31 cellular contexts compared by ENCODE assay signal in the genomic region with DNA sequence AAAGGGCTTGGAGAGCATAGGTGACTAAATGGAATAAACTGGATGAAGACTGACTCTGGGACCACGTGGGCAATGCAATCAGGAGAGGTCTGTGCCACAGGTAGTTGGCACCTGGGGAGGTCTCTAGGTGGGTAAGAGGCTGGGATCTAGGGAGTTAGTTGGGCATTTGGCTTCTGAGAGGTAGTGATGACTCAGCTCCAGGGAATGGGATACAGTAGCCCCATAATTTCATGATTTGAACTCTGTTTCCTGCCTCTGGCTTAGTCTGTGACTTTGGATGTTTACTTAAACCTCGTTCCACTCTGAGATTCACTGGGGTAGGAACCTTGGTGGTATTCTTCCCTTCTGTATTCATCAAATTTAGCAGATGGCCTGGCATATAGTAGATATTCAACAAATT.
"Had no signal": no experiment of that assay in that cellular context is flagged by ENCODE, and none has a peak within 500 bp of the region (broad histone marks: within the 10 kb centered on the region; RNA-seq: fewer than 3 reads in every experiment).

No MANE protein-coding gene starts in this region.

- H3K9me3 Mint-ChIP-seq: activated B cell treated with CpG ODN at 0.5 μM for 24 hours; activated CD4-positive, alpha-beta memory T cell treated with anti-CD3 and anti-CD28 coated beads, Interleukin-2, amount 10 ng/mL, durations not matched to agents 7 days and 5 days; activated naive CD8-positive, alpha-beta T cell treated with anti-CD3 and anti-CD28 coated beads for 36 hours had no signal

- H3K4me3 Mint-ChIP-seq: activated B cell treated with CpG ODN at 0.5 μM for 24 hours; activated CD4-positive, alpha-beta memory T cell treated with anti-CD3 and anti-CD28 coated beads, Interleukin-2, amount 10 ng/mL, durations not matched to agents 7 days and 5 days; activated CD8-positive, alpha-beta memory T cell treated with anti-CD3 and anti-CD28 coated beads, Interleukin-2, amount 10 ng/mL, durations not matched to agents 7 days and 5 days; activated naive CD8-positive, alpha-beta T cell treated with anti-CD3 and anti-CD28 coated beads for 36 hours had no signal

- H3K27ac Mint-ChIP-seq: activated B cell treated with CpG ODN at 0.5 μM for 24 hours; activated CD4-positive, alpha-beta memory T cell treated with anti-CD3 and anti-CD28 coated beads, Interleukin-2, amount 10 ng/mL, durations not matched to agents 7 days and 5 days; activated CD8-positive, alpha-beta memory T cell treated with anti-CD3 and anti-CD28 coated beads, Interleukin-2, amount 10 ng/mL, durations not matched to agents 7 days and 5 days; activated naive CD8-positive, alpha-beta T cell treated with anti-CD3 and anti-CD28 coated beads for 36 hours had no signal

- H3K36me3 Mint-ChIP-seq: activated CD8-positive, alpha-beta memory T cell treated with anti-CD3 and anti-CD28 coated beads, Interleukin-2, amount 10 ng/mL, durations not matched to agents 7 days and 5 days; activated naive CD8-positive, alpha-beta T cell treated with anti-CD3 and anti-CD28 coated beads for 36 hours had no signal

- H3K27me3 Mint-ChIP-seq: activated B cell treated with CpG ODN at 0.5 μM for 24 hours; activated CD4-positive, alpha-beta memory T cell treated with anti-CD3 and anti-CD28 coated beads, Interleukin-2, amount 10 ng/mL, durations not matched to agents 7 days and 5 days; activated CD8-positive, alpha-beta memory T cell treated with anti-CD3 and anti-CD28 coated beads, Interleukin-2, amount 10 ng/mL, durations not matched to agents 7 days and 5 days had no signal

- H3K4me3 ChIP-seq: Peyer's patch had no signal

- H3K4me1 Mint-ChIP-seq: activated B cell treated with CpG ODN at 0.5 μM for 24 hours; activated CD4-positive, alpha-beta memory T cell treated with anti-CD3 and anti-CD28 coated beads, Interleukin-2, amount 10 ng/mL, durations not matched to agents 7 days and 5 days; activated CD8-positive, alpha-beta memory T cell treated with anti-CD3 and anti-CD28 coated beads, Interleukin-2, amount 10 ng/mL, durations not matched to agents 7 days and 5 days; activated naive CD8-positive, alpha-beta T cell treated with anti-CD3 and anti-CD28 coated beads for 36 hours had no signal

- DNase-seq: activated B cell treated with CpG ODN at 0.5 μM for 24 hours; activated CD4-positive, alpha-beta memory T cell treated with anti-CD3 and anti-CD28 coated beads, Interleukin-2, amount 10 ng/mL, durations not matched to agents 7 days and 5 days; activated CD4-positive, alpha-beta T cell treated with anti-CD3 and anti-CD28 coated beads for 4 hours; activated CD4-positive, alpha-beta T cell treated with anti-CD3 and anti-CD28 coated beads, Interleukin-2, amount 50 U/mL, for 1 hour; activated CD4-positive, CD25-positive, alpha-beta regulatory T cell treated with anti-CD3 and anti-CD28 coated beads, Interleukin-2, amount 50 U/mL, for 72 hours; activated CD8-positive, alpha-beta memory T cell treated with anti-CD3 and anti-CD28 coated beads for 24 hours; activated CD8-positive, alpha-beta memory T cell treated with anti-CD3 and anti-CD28 coated beads, Interleukin-2, amount 10 ng/mL, durations not matched to agents 7 days and 5 days; activated CD8-positive, alpha-beta memory T cell treated with anti-CD3 and anti-CD28 coated beads, Interleukin-2, amount 50 U/mL, for 48 hours; activated effector memory CD4-positive, alpha-beta T cell treated with anti-CD3 and anti-CD28 coated beads, Interleukin-2, amount 50 U/mL, for 16 hours; activated naive CD4-positive, alpha-beta T cell; activated naive CD4-positive, alpha-beta T cell treated with anti-CD3 and anti-CD28 coated beads, Interleukin-2, amount 50 U/mL, for 16 hours; activated naive CD8-positive, alpha-beta T cell treated with anti-CD3 and anti-CD28 coated beads for 36 hours; activated T-cell treated with anti-CD3 and anti-CD28 coated beads, Interleukin-2, amount 50 U/mL, for 48 hours; amniotic stem cell; aorta; brain microvascular endothelial cell; central memory CD4-positive, alpha-beta T cell; NCI-H1105; NCI-H1417 treated with DMSO at 0.1 percent for 48 hours; NCI-H2029; NCI-H345; NCI-H524 treated with DMSO at 0.1 percent for 48 hours; NCI-H748 treated with DMSO at 0.1 percent for 48 hours; NK-92 treated with Interleukin-12 subunit alpha and Interleukin-12 subunit beta, amount 100 ng/mL, for 24 hours; PC-3; Peyer's patch; Right ventricle myocardium superior; SW 1271; T-helper 1 cell; T-helper 2 cell; T-helper 9 cell had no signal

- ATAC-seq: activated CD8-positive, alpha-beta memory T cell treated with anti-CD3 and anti-CD28 coated beads, Interleukin-2, amount 10 ng/mL, durations not matched to agents 7 days and 5 days; PC-3 had no signal
